Comparison of ENCODE assay signal across 14 cellular contexts in genomic region chr5:179269781-179270543, GRCh38.
DNase-seq lines count a peak whose midpoint lies in the region; ATAC-seq and TF ChIP-seq lines count a peak whose summit lies in the region.
"Had no signal": no experiment of that assay in that cellular context is flagged by ENCODE, and none has a peak within 500 bp of the region (broad histone marks: within the 10 kb centered on the region; RNA-seq: fewer than 3 reads in every experiment).

No MANE protein-coding gene starts in this region.

- H3K4me1 Mint-ChIP-seq in chondrocyte (ENCODE audit: low read depth) (peaks cover 51% of the 10 kb centered on the region), Calu3 (ENCODE audit: low read depth, unreplicated experiment) (no peaks in the 10 kb centered on the region)
- H3K4me1 Mint-ChIP-seq in CD4-positive, alpha-beta memory T cell: no peaks in the 10 kb centered on the region

- H3K27me3 ChIP-seq in right lobe of liver (no peaks in the 10 kb centered on the region), thoracic aorta (replicated peaks; ENCODE audit: insufficient read depth) (no peaks in the 10 kb centered on the region)
- no peaks in the 10 kb centered on the region for H3K27me3 ChIP-seq in CD4-positive, alpha-beta memory T cell (ENCODE audit: insufficient read depth, low read length)

- TF ChIP-seq CTCF in chondrocyte (IDR thresholded peaks at IDR 0.05) (no peak), right lobe of liver (IDR thresholded peaks at IDR 0.05) (no peak), thoracic aorta (IDR thresholded peaks at IDR 0.05) (no peak), Calu3 (IDR thresholded peaks at IDR 0.05; ENCODE audit: unreplicated experiment) (no peak)

- H3K4me3 ChIP-seq in right lobe of liver: no peak overlapping the region
- H3K4me3 ChIP-seq in thoracic aorta: no peak overlapping the region
- H3K4me3 ChIP-seq in CD4-positive, alpha-beta memory T cell (ENCODE audit: low read length in 2 of 2): no peak overlapping the region

- intact Hi-C loops in right lobe of liver (cut with DNase I): no loop called here
- intact Hi-C loops in CD4-positive, alpha-beta memory T cell (cut with micrococcal nuclease): no loop called here
- intact Hi-C loops in Calu3 (cut with micrococcal nuclease; ENCODE audit: unreplicated experiment): no loop called here

- no peaks in the 10 kb centered on the region for H3K36me3 ChIP-seq in right lobe of liver
- no peaks in the 10 kb centered on the region for H3K36me3 ChIP-seq in thoracic aorta
- no peaks in the 10 kb centered on the region for H3K36me3 ChIP-seq in CD4-positive, alpha-beta memory T cell (ENCODE audit: insufficient read depth, low read length)
- H3K36me3 ChIP-seq: WERI-Rb-1 had no signal

- H3K27ac ChIP-seq in right lobe of liver: no peak overlapping the region
- H3K27ac ChIP-seq in thoracic aorta: peak overlapping the region; percentile 26 to 29
- H3K27ac ChIP-seq in CD4-positive, alpha-beta memory T cell (ENCODE audit: low read depth, low read length): no peak overlapping the region
- H3K27ac ChIP-seq: 22Rv1, epithelial cell of prostate, HL-60, WERI-Rb-1 had no signal

- H3K9me3 Mint-ChIP-seq in chondrocyte (ENCODE audit: low read depth) (no peaks in the 10 kb centered on the region), Calu3 (ENCODE audit: low read depth, unreplicated experiment) (peaks cover 5% of the 10 kb centered on the region)
- H3K9me3 Mint-ChIP-seq in CD4-positive, alpha-beta memory T cell: no peaks in the 10 kb centered on the region

- H3K9me3 ChIP-seq in right lobe of liver: no peaks in the 10 kb centered on the region
- no peaks in the 10 kb centered on the region for H3K9me3 ChIP-seq in thoracic aorta
- H3K9me3 ChIP-seq in CD4-positive, alpha-beta memory T cell (ENCODE audit: control insufficient read depth in 1 of 2, low read length in 2 of 2): no peaks in the 10 kb centered on the region

- H3K27me3 Mint-ChIP-seq in chondrocyte (ENCODE audit: low read depth): no peaks in the 10 kb centered on the region
- H3K27me3 Mint-ChIP-seq in CD4-positive, alpha-beta memory T cell: peaks cover 2 to 4% of the 10 kb centered on the region in 2 donors
- H3K27me3 Mint-ChIP-seq in Calu3 (ENCODE audit: unreplicated experiment): peaks cover 9% of the 10 kb centered on the region

- no peak overlapping the region for H3K4me3 Mint-ChIP-seq in chondrocyte (ENCODE audit: unreplicated experiment)
- no peak overlapping the region for H3K4me3 Mint-ChIP-seq in CD4-positive, alpha-beta memory T cell
- H3K4me3 Mint-ChIP-seq in Calu3 (ENCODE audit: low read depth, unreplicated experiment): no peak overlapping the region

- DNase-seq in NCI-H1417 (lab: John Stamatoyannopoulos, UW): peak in 2 of 3 experiments; percentile 12 to 31
- DNase-seq in NCI-H1417 treated with DMSO at 0.1 percent for 48 hours (lab: John Stamatoyannopoulos, UW): no peak
- peak; percentile 61 for DNase-seq in chondrocyte (ENCODE audit: low spot score)
- peak in 2 of 3 donors; percentile 10 to 37 for DNase-seq in right lobe of liver
- DNase-seq in thoracic aorta (ENCODE audit: low spot score): no peak
- DNase-seq in AML-193 (lab: John Stamatoyannopoulos, UW): no peak
- no peak for DNase-seq in CD4-positive, alpha-beta memory T cell
- DNase-seq in Calu3: no peak
- DNase-seq: activated T-cell treated with anti-CD3 and anti-CD28 coated beads, Interleukin-2, amount 50 U/mL, for 1 hour; retina; WERI-Rb-1 had no signal

- no peak for TF ChIP-seq POLR2A in right lobe of liver (IDR thresholded peaks at IDR 0.05)

- CTCF ChIA-PET in CD4-positive, alpha-beta memory T cell (lab: Charles Lee; ENCODE audit: partially characterized antibody): no interaction called here
- CTCF ChIA-PET in Calu3 (lab: Charles Lee): interaction anchor here (1.2 kb wide), 1 partner anchor 12 kb away, joined by 3 read pairs; no protein-coding TSS in a partner anchor

- no TSS peak for BruUV-seq in Calu3 (replicated peaks; lab: Mats Ljungman, UMichigan)

- ATAC-seq in right lobe of liver: no peak
- ATAC-seq in thoracic aorta (ENCODE audit: insufficient number of reproducible peaks, low FRiP score, low read depth): no peak

- WGBS in right lobe of liver (ENCODE audit: insufficient coverage, low coverage, low lambda C conversion rate, missing lambda C conversion rate): 71% methylated on average over 5 of the region's 13 CpGs

- H3K27ac Mint-ChIP-seq in chondrocyte (ENCODE audit: unreplicated experiment) (peak overlapping the region; percentile 6), Calu3 (ENCODE audit: unreplicated experiment) (no peak overlapping the region)
- no peak overlapping the region for H3K27ac Mint-ChIP-seq in CD4-positive, alpha-beta memory T cell

- H3K4me1 ChIP-seq in right lobe of liver (peaks cover 0 to 4% (median 0%) of the 10 kb centered on the region in 4 donors), thoracic aorta (ENCODE audit: control insufficient read depth in 1 of 2, low read depth in 2 of 2) (peaks cover 31 to 72% of the 10 kb centered on the region in 2 donors)
- no peaks in the 10 kb centered on the region for H3K4me1 ChIP-seq in CD4-positive, alpha-beta memory T cell (ENCODE audit: insufficient read depth, low read length)

- no peaks in the 10 kb centered on the region for H3K36me3 Mint-ChIP-seq in chondrocyte (ENCODE audit: low read depth)
- H3K36me3 Mint-ChIP-seq in CD4-positive, alpha-beta memory T cell: no peaks in the 10 kb centered on the region
- no peaks in the 10 kb centered on the region for H3K36me3 Mint-ChIP-seq in Calu3 (ENCODE audit: insufficient read depth, unreplicated experiment)

- POLR2A ChIA-PET in CD4-positive, alpha-beta memory T cell (lab: Charles Lee; ENCODE audit: partially characterized antibody): no interaction called here

Comparison
In these comparisons a context has a peak if more than half of its experiments do, and no peak if none do; other contexts are left out.
1. DNase-seq: peak in NCI-H1417 (2 of 3), chondrocyte (single experiment) and right lobe of liver (2 of 3); none in NCI-H1417 treated with DMSO at 0.1 percent for 48 hours (single experiment), thoracic aorta (single experiment), AML-193 (0 of 2), CD4-positive, alpha-beta memory T cell (0 of 5) and Calu3 (single experiment).
2. H3K27ac ChIP-seq: peak in thoracic aorta (2 of 2); none in right lobe of liver (0 of 3) and CD4-positive, alpha-beta memory T cell (single experiment).